Comparison of ENCODE assay signal across 20 cellular contexts in genomic region chr5:63726491-63726890, GRCh38.
DNase-seq lines count a peak whose midpoint lies in the region; ATAC-seq and TF ChIP-seq lines count a peak whose summit lies in the region.
"Had no signal": no experiment of that assay in that cellular context is flagged by ENCODE, and none has a peak within 500 bp of the region (broad histone marks: within the 10 kb centered on the region; RNA-seq: fewer than 3 reads in every experiment).

No MANE protein-coding gene starts in this region.

- DNase-seq in fibroblast of villous mesenchyme (ENCODE audit: low read depth) (peak; percentile 6), endothelial cell (ENCODE audit: low spot score) (no peak), NCI-H1105 (lab: John Stamatoyannopoulos, UW) (no peak), Caco-2 (no peak), hepatocyte (ENCODE audit: low spot score) (no peak)
- DNase-seq: activated CD4-positive, alpha-beta T cell treated with anti-CD3 and anti-CD28 coated beads, Interleukin-2, amount 50 U/mL, for 48 hours; amygdala; DMS79; HFFc6; NCI-H1694 treated with DMSO at 0.1 percent for 48 hours; NCI-H510A treated with DMSO at 0.1 percent for 48 hours; retina; SK-N-SH; substantia nigra had no signal

- no peak for TF ChIP-seq CTCF in fibroblast of villous mesenchyme (IDR thresholded peaks at IDR 0.05; ENCODE audit: insufficient read depth, low read depth, low read length)
- TF ChIP-seq CTCF in endothelial cell (IDR thresholded peaks at IDR 0.05; ENCODE audit: unreplicated experiment): no peak
- no peak for TF ChIP-seq CTCF in Caco-2 (IDR thresholded peaks at IDR 0.05; ENCODE audit: insufficient read depth in 1 of 2, low read depth in 1 of 2, low read length in 1 of 2, severe bottlenecking in 1 of 2, unreplicated experiment in 1 of 2)
- TF ChIP-seq CTCF in hepatocyte (IDR thresholded peaks at IDR 0.05; ENCODE audit: poor library complexity): no peak

- H3K4me3 ChIP-seq in fibroblast of villous mesenchyme (ENCODE audit: low read depth, low read length): no peak overlapping the region
- no peak overlapping the region for H3K4me3 ChIP-seq in Caco-2 (ENCODE audit: low read depth, low read length)
- H3K4me3 ChIP-seq in hepatocyte: no peak overlapping the region
- H3K4me3 ChIP-seq: BLaER1 had no signal

- no peak overlapping the region for H3K4me3 Mint-ChIP-seq in endothelial cell (ENCODE audit: unreplicated experiment)
- no peak overlapping the region for H3K4me3 Mint-ChIP-seq in Caco-2 (ENCODE audit: unreplicated experiment)
- H3K4me3 Mint-ChIP-seq: HFFc6, memory B cell, neural crest cell had no signal

- H3K36me3 ChIP-seq in Caco-2 (ENCODE audit: control insufficient read depth, insufficient read depth, low read length): no peaks in the 10 kb centered on the region
- H3K36me3 ChIP-seq in hepatocyte (replicated peaks; ENCODE audit: insufficient read depth, low read depth): no peaks in the 10 kb centered on the region
- H3K36me3 ChIP-seq: BLaER1 had no signal

- H3K4me1 ChIP-seq in Caco-2: no peaks in the 10 kb centered on the region
- H3K4me1 ChIP-seq in hepatocyte (ENCODE audit: insufficient read depth): no peaks in the 10 kb centered on the region

- H3K27ac Mint-ChIP-seq in endothelial cell (ENCODE audit: unreplicated experiment): no peak overlapping the region
- H3K27ac Mint-ChIP-seq in Caco-2 (ENCODE audit: unreplicated experiment): no peak overlapping the region
- H3K27ac Mint-ChIP-seq: HFFc6, memory B cell had no signal

- BruUV-seq in Caco-2 (replicated peaks; lab: Mats Ljungman, UMichigan): no TSS peak

- WGBS in hepatocyte (ENCODE audit: low lambda C conversion rate, missing lambda C conversion rate): 93% methylated on average over 2 of the region's 2 CpGs

- peak; percentile 55 for ATAC-seq in GM19023 (IDR thresholded peaks at IDR 0.05; ENCODE audit: unreplicated experiment)
- ATAC-seq in GM21737 (IDR thresholded peaks at IDR 0.05; ENCODE audit: unreplicated experiment): peak; percentile 70
- peak; percentile 82 for ATAC-seq in HG03175 (IDR thresholded peaks at IDR 0.05; ENCODE audit: unreplicated experiment)

- no peaks in the 10 kb centered on the region for H4K20me1 ChIP-seq in hepatocyte (ENCODE audit: insufficient read depth, poor library complexity, severe bottlenecking)
- H4K20me1 ChIP-seq: BLaER1 had no signal

- H3K9me3 ChIP-seq in Caco-2 (no peaks in the 10 kb centered on the region), hepatocyte (ENCODE audit: low read depth) (no peaks in the 10 kb centered on the region)
- H3K9me3 ChIP-seq: BLaER1, SK-N-SH had no signal

- H3K27me3 ChIP-seq in Caco-2 (replicated peaks; ENCODE audit: control insufficient read depth, insufficient read depth, low read length): no peaks in the 10 kb centered on the region
- H3K27me3 ChIP-seq in hepatocyte: no peaks in the 10 kb centered on the region
- H3K27me3 ChIP-seq: BLaER1 had no signal

- POLR2A ChIA-PET in Caco-2 (lab: Charles Lee): no interaction called here

- intact Hi-C loops in Caco-2 (cut with micrococcal nuclease; ENCODE audit: unreplicated experiment): no loop called here

- H2AFZ ChIP-seq in hepatocyte: no peak overlapping the region

- no peaks in the 10 kb centered on the region for H3K9me3 Mint-ChIP-seq in endothelial cell (ENCODE audit: unreplicated experiment)
- H3K9me3 Mint-ChIP-seq in Caco-2 (ENCODE audit: unreplicated experiment): no peaks in the 10 kb centered on the region
- H3K9me3 Mint-ChIP-seq: neural crest cell had no signal

- H3K9me2 ChIP-seq in hepatocyte (replicated peaks; ENCODE audit: insufficient read depth): no peaks in the 10 kb centered on the region
- H3K9me2 ChIP-seq: SK-N-SH had no signal

- no peaks in the 10 kb centered on the region for H3K79me2 ChIP-seq in hepatocyte

- CTCF ChIA-PET in Caco-2 (lab: Charles Lee): no interaction called here

- H3K27me3 Mint-ChIP-seq in endothelial cell (ENCODE audit: unreplicated experiment): no peaks in the 10 kb centered on the region
- no peaks in the 10 kb centered on the region for H3K27me3 Mint-ChIP-seq in Caco-2 (ENCODE audit: insufficient read depth, unreplicated experiment)
- H3K27me3 Mint-ChIP-seq: memory B cell had no signal

- no peak overlapping the region for H3K4me2 ChIP-seq in hepatocyte
- H3K4me2 ChIP-seq: BLaER1, SK-N-SH had no signal

- H3K4me1 Mint-ChIP-seq in endothelial cell (ENCODE audit: unreplicated experiment): no peaks in the 10 kb centered on the region
- H3K4me1 Mint-ChIP-seq in Caco-2 (ENCODE audit: low read depth, unreplicated experiment): no peaks in the 10 kb centered on the region
- H3K4me1 Mint-ChIP-seq: memory B cell, neural crest cell had no signal

- H3K36me3 Mint-ChIP-seq in endothelial cell (ENCODE audit: low read depth, unreplicated experiment): no peaks in the 10 kb centered on the region
- no peaks in the 10 kb centered on the region for H3K36me3 Mint-ChIP-seq in Caco-2 (ENCODE audit: insufficient read depth, unreplicated experiment)
- H3K36me3 Mint-ChIP-seq: memory B cell had no signal

- no peak overlapping the region for H3K27ac ChIP-seq in hepatocyte
- H3K27ac ChIP-seq: BLaER1 had no signal
